8 cellular contexts compared by ENCODE assay signal in genomic region chr22:49929553-49929979, GRCh38. TPM values are rescaled to one million over a fixed set of nuclear protein-coding genes. Genes with fewer than 3 reads are reported as not detected.
A peak's percentile ranks its signal among the peaks of the same experiment; 100 is the strongest.
DNase-seq lines count a peak whose midpoint lies in the region; ATAC-seq and TF ChIP-seq lines count a peak whose summit lies in the region.

No MANE protein-coding gene starts in this region.

- POLR2A ChIA-PET in naive thymus-derived CD8-positive, alpha-beta T cell (lab: Charles Lee), result interaction anchor here (0.9 to 1.9 kb wide), 4 partner anchors 30 to 162 kb away, joined by 4 to 10 read pairs (median 4); no protein-coding TSS in a partner anchor

- peak overlapping the region; percentile 81 for H3K4me2 ChIP-seq in MM.1S (ENCODE audit: low read depth, low read length)

- H3K27ac Mint-ChIP-seq in naive thymus-derived CD8-positive, alpha-beta T cell, result peak overlapping the region in 4 of 10 donors; percentile 31 to 67 (median 51)

- H3K4me1 ChIP-seq in MM.1S (ENCODE audit: low read length), result peaks cover 31% of the 10 kb centered on the region

- peak; percentile 42 to 63 for ATAC-seq in naive thymus-derived CD8-positive, alpha-beta T cell
- peak; percentile 73 for ATAC-seq in stimulated activated naive CD8-positive, alpha-beta T cell treated with anti-CD3 and anti-CD28 coated beads, Interleukin-15, Interleukin-2, amounts not matched to agents 100 U/mL and 50 U/mL, for 24 hours
- no peak for ATAC-seq in HG03342 (IDR thresholded peaks at IDR 0.05; ENCODE audit: unreplicated experiment)

- H3K4me1 Mint-ChIP-seq in naive thymus-derived CD8-positive, alpha-beta T cell, result peaks cover 15 to 54% (median 48%) of the 10 kb centered on the region in 4 donors

- no peak overlapping the region for H3K4me3 Mint-ChIP-seq in naive thymus-derived CD8-positive, alpha-beta T cell

- H3K36me3 Mint-ChIP-seq in naive thymus-derived CD8-positive, alpha-beta T cell, result peaks cover 0 to 2% (median 0%) of the 10 kb centered on the region in 3 donors

- H3K9me3 ChIP-seq in MM.1S (replicated peaks; ENCODE audit: insufficient read depth, low read length), result no peaks in the 10 kb centered on the region

- no peaks in the 10 kb centered on the region for H3K36me3 ChIP-seq in MM.1S (replicated peaks; ENCODE audit: insufficient read depth, low read length)

- peak; percentile 50 for TF ChIP-seq CTCF in MM.1S (IDR thresholded peaks at IDR 0.05; ENCODE audit: low read length)

- no peaks in the 10 kb centered on the region for H3K9me2 ChIP-seq in MM.1S (replicated peaks; ENCODE audit: insufficient read depth, low read length)

- H3K9me3 Mint-ChIP-seq in naive thymus-derived CD8-positive, alpha-beta T cell, result no peaks in the 10 kb centered on the region

- H3F3A ChIP-seq in MM.1S (ENCODE audit: insufficient read depth, low read length), result peaks cover 25% of the 10 kb centered on the region

- DNase-seq in NCI-H82 (lab: John Stamatoyannopoulos, UW), result peak; percentile 61
- no peak for DNase-seq in NCI-H82 treated with DMSO at 0.1 percent for 48 hours (lab: John Stamatoyannopoulos, UW; ENCODE audit: unreplicated experiment)
- peak; percentile 71 for DNase-seq in MM.1S
- DNase-seq in activated CD4-positive, alpha-beta T cell treated with anti-CD3 and anti-CD28 coated beads, Interleukin-2, amount 50 U/mL, for 1 hour, result peak; percentile 75
- DNase-seq in effector CD8-positive, alpha-beta T cell (lab: John Stamatoyannopoulos, UW), result peak; percentile 60
- DNase-seq in naive thymus-derived CD8-positive, alpha-beta T cell, result peak; percentile 52 to 90 (median 78)
- DNase-seq in stimulated activated naive CD8-positive, alpha-beta T cell treated with anti-CD3 and anti-CD28 coated beads, Interleukin-15, Interleukin-2, amounts not matched to agents 100 U/mL and 50 U/mL, for 24 hours, result peak; percentile 90

- no peaks in the 10 kb centered on the region for H3K27me3 ChIP-seq in MM.1S (replicated peaks; ENCODE audit: insufficient read depth, low read length)

- H3K27me3 Mint-ChIP-seq in naive thymus-derived CD8-positive, alpha-beta T cell, result no peaks in the 10 kb centered on the region

- H2AFZ ChIP-seq in MM.1S (ENCODE audit: low read length), result peak overlapping the region; percentile 33; the same call in 1 of the 2 replicates

- no peak overlapping the region for H3K27ac ChIP-seq in MM.1S (ENCODE audit: low read length)

- H3K4me3 ChIP-seq in MM.1S (ENCODE audit: low read length), result peak overlapping the region; percentile 22; the same call in 1 of the 2 replicates

- no peaks in the 10 kb centered on the region for H3K79me2 ChIP-seq in MM.1S (ENCODE audit: low read length)

- H3K9ac ChIP-seq in MM.1S (ENCODE audit: low read length), result no peak overlapping the region

- H4K20me1 ChIP-seq in MM.1S (ENCODE audit: insufficient read depth, low read length), result no peaks in the 10 kb centered on the region

RNA-seq across cellular contexts. Expression of gene CRELD2, which starts 11.1 kb away (rescaled TPM):
- total RNA-seq in naive thymus-derived CD8-positive, alpha-beta T cell, result 10 to 100 TPM; 22.1 to 28.0 TPM
- polyA plus RNA-seq in naive thymus-derived CD8-positive, alpha-beta T cell, result 10 to 100 TPM; 35.8 to 43.6 (median 37.0) TPM

RNA-seq across cellular contexts. Expression of gene ALG12, which starts 11.3 kb away (rescaled TPM):
- 10 to 100 TPM; 20.3 to 23.6 TPM for total RNA-seq in naive thymus-derived CD8-positive, alpha-beta T cell
- 10 to 100 TPM; 10.8 to 17.0 (median 16.9) TPM for polyA plus RNA-seq in naive thymus-derived CD8-positive, alpha-beta T cell

RNA-seq across cellular contexts. Expression of gene PIM3, which starts 31.0 kb away (rescaled TPM):
- total RNA-seq in naive thymus-derived CD8-positive, alpha-beta T cell, result 10 to 100 TPM; 42.0 to 44.0 TPM
- polyA plus RNA-seq in naive thymus-derived CD8-positive, alpha-beta T cell, result 10 to 100 TPM; 12.4 to 26.0 (median 13.6) TPM
